ENCODE assay signal across 1 cellular context in genomic region chr18:57630759-57631660, GRCh38.
TF ChIP-seq lines count a peak whose summit lies in the region.

No MANE protein-coding gene starts in this region.

TF ChIP-seq in H1, 55 proteins besides CTCF, POLR2A, EP300 and RAD21:
- TF ChIP-seq KDM1A (IDR thresholded peaks at IDR 0.05; ENCODE audit: borderline replicate concordance, low read length), result 0 out of 2 replicates have a peak, but pooled peaks have one; percentile 48
- TF ChIP-seq SP4 (IDR thresholded peaks at IDR 0.05; ENCODE audit: low read length), result no peak
TF ChIP-seq in H1: peak in this region for 1.
